ENCODE assay signal across 16 cellular contexts in the genomic region with DNA sequence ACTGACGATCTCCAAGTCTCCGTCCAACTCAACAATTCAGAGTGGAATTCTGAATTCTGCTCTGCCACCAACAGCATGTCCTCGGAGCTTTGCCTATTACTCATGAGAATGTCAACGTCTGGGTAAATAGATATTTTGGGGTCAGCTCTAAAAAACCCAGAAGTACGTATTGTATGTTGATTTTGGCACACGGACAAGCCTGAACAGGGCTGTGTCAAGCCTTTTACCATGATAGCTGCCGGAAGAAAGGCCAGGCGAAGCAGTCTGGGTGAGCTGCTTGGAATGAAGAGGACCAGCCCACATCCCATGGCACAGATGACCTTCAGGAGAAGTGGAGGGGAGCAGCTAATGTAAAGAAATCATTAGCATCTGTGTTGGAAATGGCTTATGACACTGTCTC.
DNase-seq lines count a peak whose midpoint lies in the region; ATAC-seq, FAIRE-seq and TF ChIP-seq lines count a peak whose summit lies in the region.
"Had no signal": no experiment of that assay in that cellular context is flagged by ENCODE, and none has a peak within 500 bp of the region (broad histone marks: within the 10 kb centered on the region; RNA-seq: fewer than 3 reads in every experiment).

No MANE protein-coding gene starts in this region.

- H4K20me1 ChIP-seq in HepG2 (ENCODE audit: insufficient read depth, low read length) = no peaks in the 10 kb centered on the region

- ATAC-seq in HepG2 = no peak
- no peak for ATAC-seq in right lobe of liver
- ATAC-seq in HG02623 (IDR thresholded peaks at IDR 0.05; ENCODE audit: unreplicated experiment) = no peak
- ATAC-seq in GM21528 (IDR thresholded peaks at IDR 0.05; ENCODE audit: low FRiP score, unreplicated experiment) = no peak
- no peak for ATAC-seq in SK-N-SH treated with all-trans-retinoic acid at 6 μM for 48 hours
- ATAC-seq: activated T-cell treated with anti-CD3 and anti-CD28 coated beads, Interleukin-2, amount 50 U/mL, for 4 hours had no signal

- 0 out of 4 replicates have a peak, but pooled peaks of 1 of the 2 experiments have one; percentile 7 for TF ChIP-seq EP300 in HepG2 (IDR thresholded peaks at IDR 0.05; ENCODE audit: low read depth in 2 of 2, low read length in 2 of 2)
- no peak for TF ChIP-seq EP300 in HepG2 (CRISPR knock-in tag; IDR thresholded peaks at IDR 0.05; ENCODE audit: borderline replicate concordance)

- BruUV-seq in HepG2 (replicated peaks; lab: Mats Ljungman, UMichigan) = no TSS peak

- no peak for FAIRE-seq in HepG2 (lab: Jason Lieb, UNC)

- POLR2A ChIA-PET in HepG2 (lab: Yijun Ruan, JAX) = no interaction called here

- intact Hi-C loops in HepG2 (cut with micrococcal nuclease; ENCODE audit: unreplicated experiment) = no loop called here
- intact Hi-C loops in right lobe of liver (cut with DNase I) = no loop called here

- 30% methylated on average over 8 of the region's 8 CpGs for WGBS in HepG2 (ENCODE audit: low lambda C conversion rate)
- WGBS in right lobe of liver (ENCODE audit: insufficient coverage, low coverage, low lambda C conversion rate, missing lambda C conversion rate) = 75% methylated on average over 8 of the region's 8 CpGs

- TF ChIP-seq POLR2A in HepG2 (IDR thresholded peaks at IDR 0.05; ENCODE audit: insufficient read depth in 1 of 2, low read depth in 2 of 2, low read length in 2 of 2) = no peak
- TF ChIP-seq POLR2A in right lobe of liver (IDR thresholded peaks at IDR 0.05) = no peak

- H3K4me1 ChIP-seq in HepG2 (ENCODE audit: insufficient read depth, low read length) (peaks cover 9% of the 10 kb centered on the region), right lobe of liver (no peaks in the 10 kb centered on the region)
- H3K4me1 ChIP-seq: adrenal gland, thyroid gland had no signal

- TF ChIP-seq RAD21 in HepG2 (CRISPR knock-in tag; IDR thresholded peaks at IDR 0.05) = no peak

- no peak overlapping the region for H2AFZ ChIP-seq in HepG2 (ENCODE audit: low read length)

- in situ Hi-C loops in HepG2 (cut with HindIII; ENCODE audit: extremely low pct_ligation_motif_present, low pct_unique_long_range_greater_than_20kb) = no loop called here

- peak; percentile 28 for DNase-seq in HepG2 (ENCODE audit: low spot score)
- DNase-seq in right lobe of liver = no peak
- peak; percentile 94 for DNase-seq in choroid plexus epithelial cell (ENCODE audit: low read depth)
- DNase-seq in lung microvascular endothelial cell (ENCODE audit: low read depth in 2 of 2) = peak; percentile 24 to 85
- no peak for DNase-seq in NCI-H1417 (lab: John Stamatoyannopoulos, UW)
- DNase-seq: activated CD4-positive, alpha-beta T cell treated with anti-CD3 and anti-CD28 coated beads, Interleukin-2, amount 10 ng/mL, durations not matched to agents 24 days and 14 days; activated T-cell treated with anti-CD3 and anti-CD28 coated beads, Interleukin-2, amount 50 U/mL, for 4 hours; NCI-H345; nucleus accumbens; stimulated activated CD4-positive, alpha-beta T cell treated with anti-CD3 and anti-CD28 coated beads, Interleukin-15, amount 100 ng/mL, for 24 hours; thyroid gland had no signal

- no peak overlapping the region for H3K4me2 ChIP-seq in HepG2 (ENCODE audit: low read depth, low read length)

- H3K27ac ChIP-seq in HepG2 (ENCODE audit: extremely low read length, insufficient read depth, low read length) (no peak overlapping the region), right lobe of liver (no peak overlapping the region)
- H3K27ac ChIP-seq: thyroid gland had no signal

- H3K36me3 ChIP-seq in HepG2 (replicated peaks in 1 of 2; ENCODE audit: control insufficient read depth in 1 of 2, insufficient read depth in 2 of 2, low read length in 2 of 2) = no peaks in the 10 kb centered on the region
- no peaks in the 10 kb centered on the region for H3K36me3 ChIP-seq in right lobe of liver
- H3K36me3 ChIP-seq: adrenal gland, thyroid gland had no signal

- no peak for TF ChIP-seq CTCF in HepG2 (CRISPR knock-in tag; IDR thresholded peaks at IDR 0.05)
- TF ChIP-seq CTCF in right lobe of liver (IDR thresholded peaks at IDR 0.05) = no peak
- no peak for TF ChIP-seq CTCF in choroid plexus epithelial cell (conservative IDR thresholded peaks at IDR 0.05; ENCODE audit: low read depth, low read length)

- H3K9me3 ChIP-seq in HepG2 (ENCODE audit: low read length) (no peaks in the 10 kb centered on the region), right lobe of liver (no peaks in the 10 kb centered on the region)
- H3K9me3 ChIP-seq: adrenal gland, thyroid gland had no signal

- no peak overlapping the region for H3K4me3 ChIP-seq in HepG2 (replicated peaks in 1 of 3; ENCODE audit: insufficient read depth in 1 of 3, low read depth in 2 of 3, low read length in 3 of 3)
- H3K4me3 ChIP-seq in right lobe of liver = no peak overlapping the region
- no peak overlapping the region for H3K4me3 ChIP-seq in choroid plexus epithelial cell (ENCODE audit: low read depth, low read length)
- H3K4me3 ChIP-seq: adrenal gland, lung, thyroid gland had no signal

- no peaks in the 10 kb centered on the region for H3K79me2 ChIP-seq in HepG2 (ENCODE audit: insufficient read depth, low read length)

- 0 out of 5 replicates have a peak, but pooled peaks cover 0 to 7% of the 10 kb centered on the region in 2 experiments for H3K27me3 ChIP-seq in HepG2 (ENCODE audit: control insufficient read depth in 1 of 2, insufficient read depth in 2 of 2, low read length in 2 of 2)
- no peaks in the 10 kb centered on the region for H3K27me3 ChIP-seq in right lobe of liver
- H3K27me3 ChIP-seq: adrenal gland, thyroid gland had no signal

- CTCF ChIA-PET in HepG2 (lab: Yijun Ruan, JAX; ENCODE audit: low intra/inter-chr PET ratio, low total read pairs) = no interaction called here

- no peak overlapping the region for H3K9ac ChIP-seq in HepG2 (ENCODE audit: insufficient read depth, low read depth, low read length)

TF ChIP-seq in HepG2, 621 proteins besides CTCF, POLR2A, EP300 and RAD21 (continues in another document):
- no peak for TF ChIP-seq MYC (CRISPR knock-in tag; IDR thresholded peaks at IDR 0.05; ENCODE audit: borderline replicate concordance)
- TF ChIP-seq, protein P1, sequence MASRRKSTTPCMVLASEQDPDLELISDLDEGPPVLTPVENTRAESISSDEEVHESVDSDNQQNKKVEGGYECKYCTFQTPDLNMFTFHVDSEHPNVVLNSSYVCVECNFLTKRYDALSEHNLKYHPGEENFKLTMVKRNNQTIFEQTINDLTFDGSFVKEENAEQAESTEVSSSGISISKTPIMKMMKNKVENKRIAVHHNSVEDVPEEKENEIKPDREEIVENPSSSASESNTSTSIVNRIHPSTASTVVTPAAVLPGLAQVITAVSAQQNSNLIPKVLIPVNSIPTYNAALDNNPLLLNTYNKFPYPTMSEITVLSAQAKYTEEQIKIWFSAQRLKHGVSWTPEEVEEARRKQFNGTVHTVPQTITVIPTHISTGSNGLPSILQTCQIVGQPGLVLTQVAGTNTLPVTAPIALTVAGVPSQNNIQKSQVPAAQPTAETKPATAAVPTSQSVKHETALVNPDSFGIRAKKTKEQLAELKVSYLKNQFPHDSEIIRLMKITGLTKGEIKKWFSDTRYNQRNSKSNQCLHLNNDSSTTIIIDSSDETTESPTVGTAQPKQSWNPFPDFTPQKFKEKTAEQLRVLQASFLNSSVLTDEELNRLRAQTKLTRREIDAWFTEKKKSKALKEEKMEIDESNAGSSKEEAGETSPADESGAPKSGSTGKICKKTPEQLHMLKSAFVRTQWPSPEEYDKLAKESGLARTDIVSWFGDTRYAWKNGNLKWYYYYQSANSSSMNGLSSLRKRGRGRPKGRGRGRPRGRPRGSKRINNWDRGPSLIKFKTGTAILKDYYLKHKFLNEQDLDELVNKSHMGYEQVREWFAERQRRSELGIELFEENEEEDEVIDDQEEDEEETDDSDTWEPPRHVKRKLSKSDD (CRISPR knock-in tag; IDR thresholded peaks at IDR 0.05; ENCODE audit: low read depth) = no peak

TF ChIP-seq in SK-N-SH treated with all-trans-retinoic acid at 6 μM for 48 hours, 23 proteins besides CTCF, POLR2A, EP300 and RAD21 (continues in another document):
- TF ChIP-seq ISL1 (CRISPR knock-in tag; IDR thresholded peaks at IDR 0.05) (no peak), ZFP30 (CRISPR knock-in tag; IDR thresholded peaks at IDR 0.05) (no peak), CSDC2 (CRISPR knock-in tag; IDR thresholded peaks at IDR 0.05) (no peak), SNAI2 (CRISPR knock-in tag; IDR thresholded peaks at IDR 0.05) (no peak), TCF4 (CRISPR knock-in tag; IDR thresholded peaks at IDR 0.05; ENCODE audit: borderline replicate concordance) (no peak), GLIS3 (CRISPR knock-in tag; IDR thresholded peaks at IDR 0.05) (no peak), ZFP3 (CRISPR knock-in tag; IDR thresholded peaks at IDR 0.05) (no peak), ZNF565 (CRISPR knock-in tag; conservative IDR thresholded peaks at IDR 0.05; ENCODE audit: low read depth) (no peak), ZNF8 (CRISPR knock-in tag; IDR thresholded peaks at IDR 0.05) (no peak), PPARA (CRISPR knock-in tag; IDR thresholded peaks at IDR 0.05; ENCODE audit: borderline replicate concordance) (no peak), OSR1 (CRISPR knock-in tag; IDR thresholded peaks at IDR 0.05) (no peak)
- TF ChIP-seq, protein P2, sequence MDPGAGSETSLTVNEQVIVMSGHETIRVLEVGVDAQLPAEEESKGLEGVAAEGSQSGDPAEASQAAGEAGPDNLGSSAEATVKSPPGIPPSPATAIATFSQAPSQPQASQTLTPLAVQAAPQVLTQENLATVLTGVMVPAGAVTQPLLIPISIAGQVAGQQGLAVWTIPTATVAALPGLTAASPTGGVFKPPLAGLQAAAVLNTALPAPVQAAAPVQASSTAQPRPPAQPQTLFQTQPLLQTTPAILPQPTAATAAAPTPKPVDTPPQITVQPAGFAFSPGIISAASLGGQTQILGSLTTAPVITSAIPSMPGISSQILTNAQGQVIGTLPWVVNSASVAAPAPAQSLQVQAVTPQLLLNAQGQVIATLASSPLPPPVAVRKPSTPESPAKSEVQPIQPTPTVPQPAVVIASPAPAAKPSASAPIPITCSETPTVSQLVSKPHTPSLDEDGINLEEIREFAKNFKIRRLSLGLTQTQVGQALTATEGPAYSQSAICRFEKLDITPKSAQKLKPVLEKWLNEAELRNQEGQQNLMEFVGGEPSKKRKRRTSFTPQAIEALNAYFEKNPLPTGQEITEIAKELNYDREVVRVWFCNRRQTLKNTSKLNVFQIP (CRISPR knock-in tag; IDR thresholded peaks at IDR 0.05; ENCODE audit: borderline replicate concordance, low read depth) = no peak

Comparison
In these comparisons a context has a peak if more than half of its experiments do, and no peak if none do; other contexts are left out.
1. DNase-seq: peak in HepG2 (single experiment), choroid plexus epithelial cell (single experiment) and lung microvascular endothelial cell (2 of 2); none in right lobe of liver (0 of 3) and NCI-H1417 (0 of 3).